Comparison of ENCODE assay signal across 21 cellular contexts in the genomic region with DNA sequence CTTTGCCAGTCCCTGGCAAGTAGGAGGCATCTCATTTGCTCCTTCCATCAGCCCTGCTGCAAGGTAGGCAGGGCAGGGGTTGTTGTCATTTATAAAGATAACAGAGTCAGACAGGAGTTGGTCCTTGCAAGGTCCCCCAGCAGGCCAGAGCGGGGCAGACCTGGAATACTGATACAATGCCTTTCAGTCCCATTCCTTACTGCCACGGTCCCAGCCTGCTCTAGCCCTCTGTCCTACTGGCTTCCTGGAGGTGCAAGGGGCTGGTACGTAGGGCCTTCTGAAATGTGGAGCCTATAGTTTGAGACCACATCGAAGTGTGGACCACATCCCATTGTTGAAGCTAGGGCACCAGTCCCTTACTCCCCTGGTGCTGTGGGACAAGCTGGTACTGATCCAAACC. TPM values are rescaled to one million over a fixed set of nuclear protein-coding genes. Genes with fewer than 3 reads are reported as not detected.
"Had no signal": no experiment of that assay in that cellular context is flagged by ENCODE, and none has a peak within 500 bp of the region (broad histone marks: within the 10 kb centered on the region; RNA-seq: fewer than 3 reads in every experiment).

No MANE protein-coding gene starts in this region.

- ATAC-seq: activated T-helper 17 cell treated with anti-CD3 and anti-CD28 coated beads, Interleukin-2, amount 50 U/mL, for 72 hours; T-cell had no signal

- H3K36me3 ChIP-seq: breast epithelium had no signal

- H3K27me3 ChIP-seq: breast epithelium had no signal

- H3K27ac Mint-ChIP-seq: activated B cell treated with CpG ODN at 0.5 μM for 24 hours; activated CD4-positive, alpha-beta memory T cell treated with anti-CD3 and anti-CD28 coated beads for 36 hours; activated CD4-positive, alpha-beta T cell treated with anti-CD3 and anti-CD28 coated beads, Interleukin-2, amount 10 ng/mL, durations not matched to agents 7 days and 5 days; activated naive CD8-positive, alpha-beta T cell treated with anti-CD3 and anti-CD28 coated beads, Interleukin-2, amount 10 ng/mL, durations not matched to agents 7 days and 5 days; activated T-helper 17 cell treated with anti-CD3 and anti-CD28 coated beads, Interleukin-2, amount 50 U/mL, for 72 hours; T-cell had no signal

- H3K4me3 ChIP-seq: breast epithelium had no signal

- H3K27me3 Mint-ChIP-seq: activated T-helper 17 cell treated with anti-CD3 and anti-CD28 coated beads, Interleukin-2, amount 50 U/mL, for 72 hours had no signal

- DNase-seq: activated B cell treated with CpG ODN at 0.5 μM for 24 hours; activated CD4-positive, alpha-beta memory T cell treated with anti-CD3 and anti-CD28 coated beads for 36 hours; activated CD4-positive, alpha-beta T cell treated with anti-CD3 and anti-CD28 coated beads for 1 hour; activated CD4-positive, alpha-beta T cell treated with anti-CD3 and anti-CD28 coated beads, Interleukin-2, amount 10 ng/mL, durations not matched to agents 7 days and 5 days; activated naive CD4-positive, alpha-beta T cell treated with anti-CD3 and anti-CD28 coated beads, Interleukin-2, amount 50 U/mL, for 16 hours; activated naive CD8-positive, alpha-beta T cell treated with anti-CD3 and anti-CD28 coated beads, Interleukin-2, amount 10 ng/mL, durations not matched to agents 7 days and 5 days; activated T-cell treated with anti-CD3 and anti-CD28 coated beads for 4 hours; activated T-cell treated with anti-CD3 and anti-CD28 coated beads, Interleukin-2, amount 50 U/mL, for 48 hours; central memory CD4-positive, alpha-beta T cell; NCI-H1092; NCI-H1930; NCI-H510A; NCI-H526 treated with DMSO at 0.1 percent for 48 hours; NCI-H82; RPMI8226; T-cell; T-helper 2 cell; T1000 had no signal

- H3K4me3 Mint-ChIP-seq: activated B cell treated with CpG ODN at 0.5 μM for 24 hours; activated CD4-positive, alpha-beta memory T cell treated with anti-CD3 and anti-CD28 coated beads for 36 hours; activated CD4-positive, alpha-beta T cell treated with anti-CD3 and anti-CD28 coated beads, Interleukin-2, amount 10 ng/mL, durations not matched to agents 7 days and 5 days; activated naive CD8-positive, alpha-beta T cell treated with anti-CD3 and anti-CD28 coated beads, Interleukin-2, amount 10 ng/mL, durations not matched to agents 7 days and 5 days; activated T-helper 17 cell treated with anti-CD3 and anti-CD28 coated beads, Interleukin-2, amount 50 U/mL, for 72 hours; T-cell had no signal

- H3K9me3 Mint-ChIP-seq: activated T-helper 17 cell treated with anti-CD3 and anti-CD28 coated beads, Interleukin-2, amount 50 U/mL, for 72 hours had no signal

- H3K4me1 ChIP-seq: breast epithelium had no signal

- H3K36me3 Mint-ChIP-seq: activated CD4-positive, alpha-beta memory T cell treated with anti-CD3 and anti-CD28 coated beads for 36 hours; activated naive CD8-positive, alpha-beta T cell treated with anti-CD3 and anti-CD28 coated beads, Interleukin-2, amount 10 ng/mL, durations not matched to agents 7 days and 5 days; T-cell had no signal

- H3K27ac ChIP-seq: breast epithelium, KMS-11 had no signal

- H3K4me1 Mint-ChIP-seq: activated B cell treated with CpG ODN at 0.5 μM for 24 hours; activated CD4-positive, alpha-beta T cell treated with anti-CD3 and anti-CD28 coated beads, Interleukin-2, amount 10 ng/mL, durations not matched to agents 7 days and 5 days; activated naive CD8-positive, alpha-beta T cell treated with anti-CD3 and anti-CD28 coated beads, Interleukin-2, amount 10 ng/mL, durations not matched to agents 7 days and 5 days; activated T-helper 17 cell treated with anti-CD3 and anti-CD28 coated beads, Interleukin-2, amount 50 U/mL, for 72 hours; T-cell had no signal

RNA-seq across cellular contexts. Expression of a gene that starts 42.8 kb away (rescaled TPM):
- total RNA-seq: activated B cell treated with CpG ODN at 0.5 μM for 24 hours; activated CD4-positive, alpha-beta T cell treated with anti-CD3 and anti-CD28 coated beads, Interleukin-2, amount 10 ng/mL, durations not matched to agents 7 days and 5 days; activated naive CD8-positive, alpha-beta T cell treated with anti-CD3 and anti-CD28 coated beads, Interleukin-2, amount 10 ng/mL, durations not matched to agents 7 days and 5 days; activated T-helper 17 cell treated with anti-CD3 and anti-CD28 coated beads, Interleukin-2, amount 50 U/mL, for 72 hours had no signal
